1 cellular context compared by ENCODE assay signal in genomic region chr2:188293601-188294482, GRCh38.
TF ChIP-seq lines count a peak whose summit lies in the region.

No MANE protein-coding gene starts in this region.

TF ChIP-seq in IMR-90, 13 proteins besides CTCF, POLR2A, EP300 and RAD21:
- TF ChIP-seq CHD1 (IDR thresholded peaks at IDR 0.05; ENCODE audit: low read depth, low read length) (no peak), NFE2L2 (IDR thresholded peaks at IDR 0.05; ENCODE audit: low read depth, low read length) (no peak), ELK1 (IDR thresholded peaks at IDR 0.05; ENCODE audit: borderline replicate concordance, low read depth, low read length) (no peak)
- TF ChIP-seq, protein P1, sequence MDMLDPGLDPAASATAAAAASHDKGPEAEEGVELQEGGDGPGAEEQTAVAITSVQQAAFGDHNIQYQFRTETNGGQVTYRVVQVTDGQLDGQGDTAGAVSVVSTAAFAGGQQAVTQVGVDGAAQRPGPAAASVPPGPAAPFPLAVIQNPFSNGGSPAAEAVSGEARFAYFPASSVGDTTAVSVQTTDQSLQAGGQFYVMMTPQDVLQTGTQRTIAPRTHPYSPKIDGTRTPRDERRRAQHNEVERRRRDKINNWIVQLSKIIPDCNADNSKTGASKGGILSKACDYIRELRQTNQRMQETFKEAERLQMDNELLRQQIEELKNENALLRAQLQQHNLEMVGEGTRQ (IDR thresholded peaks at IDR 0.05; ENCODE audit: low read depth, low read length) = no peak
